ENCODE assay signal across 20 cellular contexts in the genomic region with DNA sequence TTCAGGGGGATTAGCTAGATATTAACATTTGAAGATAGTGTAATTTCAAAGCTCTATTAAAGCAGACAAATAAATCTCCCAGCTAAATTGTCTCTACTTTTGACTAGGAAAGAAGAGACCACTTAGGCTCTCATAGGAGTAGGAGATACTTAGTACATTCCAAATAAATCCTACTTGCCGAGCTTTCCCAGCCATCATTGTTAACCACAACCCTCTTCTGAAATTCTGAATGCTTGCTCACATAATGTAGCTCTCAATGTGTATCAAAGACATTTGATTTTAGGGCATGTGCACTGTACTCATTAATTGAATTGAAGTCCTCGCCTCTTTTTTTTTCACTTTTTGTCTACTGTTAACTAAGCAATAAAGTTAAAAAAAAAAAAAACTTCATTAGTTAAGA.
"Had no signal": no experiment of that assay in that cellular context is flagged by ENCODE, and none has a peak within 500 bp of the region (broad histone marks: within the 10 kb centered on the region; RNA-seq: fewer than 3 reads in every experiment).

No MANE protein-coding gene starts in this region.

- DNase-seq: IMR-90, Karpas-422, KG1, MG63, NCI-H1092, NCI-H1105 treated with DMSO at 0.1 percent for 48 hours, NCI-H1417 treated with DMSO at 0.1 percent for 48 hours, NCI-H146, NCI-H1694 treated with DMSO at 0.1 percent for 48 hours, NCI-H1930, NCI-H2081 treated with DMSO at 0.1 percent for 48 hours, NCI-H2227 treated with DMSO at 0.1 percent for 48 hours, NCI-H524, NCI-H526 treated with DMSO at 0.1 percent for 48 hours, NCI-H774, Right ventricle myocardium superior, RPMI8226, SIG-M5 had no signal

- H3K9me3 ChIP-seq: MG63, SJSA1 had no signal

- H3K27me3 ChIP-seq: MG63, SJSA1 had no signal

- H3K4me1 ChIP-seq: SJSA1 had no signal

- H3K36me3 ChIP-seq: MG63, SJSA1 had no signal

- H3K27ac ChIP-seq: SJSA1, SK-N-MC had no signal

- H3K4me3 ChIP-seq: MG63, SJSA1, SK-N-MC had no signal
